Comparison of ENCODE assay signal across 6 cellular contexts in the genomic region with DNA sequence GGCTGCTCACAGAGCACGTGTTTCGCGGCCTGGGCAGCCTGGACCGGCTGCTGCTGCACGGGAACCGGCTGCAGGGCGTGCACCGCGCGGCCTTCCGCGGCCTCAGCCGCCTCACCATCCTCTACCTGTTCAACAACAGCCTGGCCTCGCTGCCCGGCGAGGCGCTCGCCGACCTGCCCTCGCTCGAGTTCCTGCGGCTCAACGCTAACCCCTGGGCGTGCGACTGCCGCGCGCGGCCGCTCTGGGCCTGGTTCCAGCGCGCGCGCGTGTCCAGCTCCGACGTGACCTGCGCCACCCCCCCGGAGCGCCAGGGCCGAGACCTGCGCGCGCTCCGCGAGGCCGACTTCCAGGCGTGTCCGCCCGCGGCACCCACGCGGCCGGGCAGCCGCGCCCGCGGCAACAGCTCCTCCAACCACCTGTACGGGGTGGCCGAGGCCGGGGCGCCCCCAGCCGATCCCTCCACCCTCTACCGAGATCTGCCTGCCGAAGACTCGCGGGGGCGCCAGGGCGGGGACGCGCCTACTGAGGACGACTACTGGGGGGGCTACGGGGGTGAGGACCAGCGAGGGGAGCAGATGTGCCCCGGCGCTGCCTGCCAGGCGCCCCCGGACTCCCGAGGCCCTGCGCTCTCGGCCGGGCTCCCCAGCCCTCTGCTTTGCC.
A peak's percentile ranks its signal among the peaks of the same experiment; 100 is the strongest.
DNase-seq lines count a peak whose midpoint lies in the region; TF ChIP-seq lines count a peak whose summit lies in the region.

No MANE protein-coding gene starts in this region.

- DNase-seq in NCI-H2029 (lab: John Stamatoyannopoulos, UW) (peak; percentile 29), NCI-H2029 treated with DMSO at 0.1 percent for 48 hours (lab: John Stamatoyannopoulos, UW) (no peak), RKO (ENCODE audit: low spot score) (peak; percentile 59), foreskin fibroblast (peak; percentile 28 to 70), SHP77 treated with DMSO at 0.1 percent for 48 hours (lab: John Stamatoyannopoulos, UW) (no peak)
- DNase-seq in stimulated activated CD8-positive, alpha-beta memory T cell treated with anti-CD3 and anti-CD28 coated beads, Interleukin-4, amount 100 ng/mL, for 48 hours: peak; percentile 50

- H3K4me3 ChIP-seq in foreskin fibroblast (ENCODE audit: low read depth in 1 of 2, low read length in 2 of 2): peak overlapping the region; percentile 22 to 40

- TF ChIP-seq CTCF in foreskin fibroblast (IDR thresholded peaks at IDR 0.05; ENCODE audit: low read depth, low read length): no peak

Comparison
In these comparisons a context has a peak if more than half of its experiments do, and no peak if none do; other contexts are left out.
1. DNase-seq: peak in NCI-H2029 (single experiment), RKO (single experiment), foreskin fibroblast (2 of 2) and stimulated activated CD8-positive, alpha-beta memory T cell treated with anti-CD3 and anti-CD28 coated beads, Interleukin-4, amount 100 ng/mL, for 48 hours (single experiment); none in NCI-H2029 treated with DMSO at 0.1 percent for 48 hours (single experiment) and SHP77 treated with DMSO at 0.1 percent for 48 hours (single experiment).